In genomic region chr1:198686069-198686728, GRCh38 we compare ENCODE assay signal across 1 cellular context.
TF ChIP-seq lines count a peak whose summit lies in the region.

No MANE protein-coding gene starts in this region.

TF ChIP-seq in SK-N-SH, 30 proteins besides CTCF, POLR2A, EP300 and RAD21 (continued from another document):
- TF ChIP-seq EZH2phosphoT487 (IDR thresholded peaks at IDR 0.05; ENCODE audit: borderline replicate concordance, low read depth) (no peak), RXRA (IDR thresholded peaks at IDR 0.05; ENCODE audit: borderline replicate concordance, low read depth) (no peak), MAX (IDR thresholded peaks at IDR 0.05; ENCODE audit: low read depth) (no peak), ZBTB33 (IDR thresholded peaks at IDR 0.05; ENCODE audit: borderline replicate concordance, low read depth) (no peak), USF2 (IDR thresholded peaks at IDR 0.05; ENCODE audit: borderline replicate concordance, low read depth, low read length) (no peak), GATA2 (CRISPR knock-in tag; IDR thresholded peaks at IDR 0.05) (no peak), ELF1 (IDR thresholded peaks at IDR 0.05) (no peak), PBX3 (IDR thresholded peaks at IDR 0.05) (no peak), FOXM1 (IDR thresholded peaks at IDR 0.05; ENCODE audit: low read depth) (no peak), TEAD4 (IDR thresholded peaks at IDR 0.05; ENCODE audit: borderline replicate concordance, insufficient read depth) (no peak), SMC3 (IDR thresholded peaks at IDR 0.05; ENCODE audit: low read depth, low read length) (peak; percentile 43), YY1 (IDR thresholded peaks at IDR 0.05; ENCODE audit: low read depth) (no peak), MEF2A (IDR thresholded peaks at IDR 0.05; ENCODE audit: borderline replicate concordance, low read depth) (no peak), RCOR1 (IDR thresholded peaks at IDR 0.05; ENCODE audit: low read length) (0 out of 2 replicates have a peak, but pooled peaks have one; percentile 15)
